8 cellular contexts compared by ENCODE assay signal in the genomic region with DNA sequence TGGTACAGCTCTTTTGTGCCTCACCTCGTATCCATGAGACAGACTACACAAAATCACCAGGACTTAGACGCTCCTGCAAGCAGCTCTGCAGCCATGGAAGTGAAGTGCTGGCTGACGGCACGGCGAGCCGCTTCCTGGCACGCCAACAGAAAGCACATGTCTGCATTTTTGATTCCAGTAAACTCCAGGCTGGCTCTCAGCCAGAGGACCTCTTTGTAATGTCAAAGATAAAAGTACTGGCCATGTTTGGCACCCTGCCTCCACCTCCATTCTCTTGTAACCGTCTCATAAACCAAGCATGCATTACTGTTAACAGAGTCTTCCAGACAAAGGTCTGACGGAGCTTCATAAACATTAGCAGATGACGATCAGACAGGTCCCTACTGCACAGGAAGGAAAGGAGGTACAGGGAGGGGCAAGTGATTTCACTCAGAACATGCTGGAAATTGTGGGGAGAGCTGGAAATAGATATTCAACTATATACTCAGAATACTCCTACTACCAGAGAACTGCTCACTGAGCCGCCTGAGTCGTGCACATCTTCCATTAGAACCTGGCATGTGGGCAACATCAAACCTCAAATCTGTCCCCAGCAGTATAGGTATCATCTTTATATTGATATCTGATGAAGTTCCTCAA.
DNase-seq lines count a peak whose midpoint lies in the region; ATAC-seq and TF ChIP-seq lines count a peak whose summit lies in the region.

No MANE protein-coding gene starts in this region.

- H3K9me3 ChIP-seq in SK-N-MC (ENCODE audit: low read depth, low read length) (no peaks in the 10 kb centered on the region), skeletal muscle satellite cell (replicated peaks; ENCODE audit: low read length) (no peaks in the 10 kb centered on the region)

- H3K4me3 ChIP-seq in HFF-Myc (replicated peaks; ENCODE audit: low read depth, low read length) = no peak overlapping the region
- peak overlapping the region; percentile 50 for H3K4me3 ChIP-seq in SK-N-MC
- H3K4me3 ChIP-seq in skeletal muscle satellite cell (ENCODE audit: low read length) = no peak overlapping the region

- H3K4me1 ChIP-seq in skeletal muscle satellite cell (ENCODE audit: control insufficient read depth, insufficient read depth, low read length) = peaks cover 24% of the 10 kb centered on the region

- peak overlapping the region; percentile 38 for H3K9ac ChIP-seq in SK-N-MC (ENCODE audit: insufficient read length)
- peak overlapping the region; percentile 43 for H3K9ac ChIP-seq in skeletal muscle satellite cell (ENCODE audit: low read depth, low read length)

- H3K27me3 Mint-ChIP-seq in nephron progenitor cell (ENCODE audit: low read depth, poor library complexity) = no peaks in the 10 kb centered on the region

- no peak overlapping the region for H3K4me3 Mint-ChIP-seq in nephron progenitor cell

- H3K27me3 ChIP-seq in skeletal muscle satellite cell (ENCODE audit: control insufficient read depth, insufficient read depth, low read length) = no peaks in the 10 kb centered on the region

- DNase-seq in HFF-Myc (ENCODE audit: extremely low read depth, low read depth) (peak; percentile 99), SK-N-MC (ENCODE audit: low read depth, low spot score) (peak; percentile 12), glomerular visceral epithelial cell (ENCODE audit: extremely low spot score) (peak; percentile 90), NCI-H1930 (lab: John Stamatoyannopoulos, UW) (no peak), nephron progenitor cell (no peak)

- no peaks in the 10 kb centered on the region for H3K9me3 Mint-ChIP-seq in nephron progenitor cell

- 0 out of 2 replicates have a peak overlapping the region, but pooled peaks have one; percentile 13 for H3K27ac ChIP-seq in SK-N-MC

- no peak for TF ChIP-seq CTCF in HFF-Myc (IDR thresholded peaks at IDR 0.05; ENCODE audit: low read depth, low read length, missing control alignments)
- TF ChIP-seq CTCF in nephron progenitor cell (IDR thresholded peaks at IDR 0.05) = no peak

- H3K36me3 ChIP-seq in SK-N-MC (ENCODE audit: insufficient read depth, low read length) (no peaks in the 10 kb centered on the region), skeletal muscle satellite cell (ENCODE audit: insufficient read depth, low read length) (no peaks in the 10 kb centered on the region)

- peak overlapping the region; percentile 41 for H3K4me2 ChIP-seq in skeletal muscle satellite cell (ENCODE audit: low read length)

- H3K27ac Mint-ChIP-seq in nephron progenitor cell = no peak overlapping the region

- peaks cover 5% of the 10 kb centered on the region for H3K36me3 Mint-ChIP-seq in nephron progenitor cell (ENCODE audit: low read depth)

- ATAC-seq in GM18909 (IDR thresholded peaks at IDR 0.05; ENCODE audit: poor library complexity, unreplicated experiment) (no peak), GM18511 (IDR thresholded peaks at IDR 0.05; ENCODE audit: unreplicated experiment) (no peak)

- H3K4me1 Mint-ChIP-seq in nephron progenitor cell = peaks cover 3% of the 10 kb centered on the region

Comparison
In these comparisons a context has a peak if more than half of its experiments do, and no peak if none do; other contexts are left out.
1. DNase-seq: peak in HFF-Myc (single experiment), SK-N-MC (single experiment) and glomerular visceral epithelial cell (single experiment); none in NCI-H1930 (0 of 2) and nephron progenitor cell (single experiment).